In the genomic region with DNA sequence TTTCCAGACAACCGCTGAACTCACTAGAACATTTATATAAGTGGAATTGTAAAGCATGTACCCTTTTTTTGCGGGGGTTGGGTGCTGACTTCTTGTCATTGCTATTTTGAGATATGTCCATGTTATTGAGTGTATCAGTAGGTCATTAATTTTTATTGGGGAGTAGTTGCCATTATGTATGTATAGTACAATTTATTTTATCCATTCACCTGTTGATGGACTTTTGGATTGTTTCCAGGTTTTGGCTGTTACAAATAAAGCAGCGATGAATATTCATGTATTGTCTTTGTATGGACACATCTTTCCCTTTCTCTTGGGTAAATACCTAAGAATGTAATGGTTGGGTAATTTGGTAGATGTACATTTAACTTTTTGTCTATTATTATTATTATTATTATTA, we compare ENCODE assay signal across 16 cellular contexts. TPM values are rescaled to one million over a fixed set of nuclear protein-coding genes. Genes with fewer than 3 reads are reported as not detected.
A peak's percentile ranks its signal among the peaks of the same experiment; 100 is the strongest.
DNase-seq lines count a peak whose midpoint lies in the region; ATAC-seq and TF ChIP-seq lines count a peak whose summit lies in the region.
"Had no signal": no experiment of that assay in that cellular context is flagged by ENCODE, and none has a peak within 500 bp of the region (broad histone marks: within the 10 kb centered on the region; RNA-seq: fewer than 3 reads in every experiment).

No MANE protein-coding gene starts in this region.

- H3K9me3 ChIP-seq in CD4-positive, CD25-positive, alpha-beta regulatory T cell (ENCODE audit: control insufficient read depth in 2 of 2, low read length in 2 of 2), result no peaks in the 10 kb centered on the region
- H3K9me3 ChIP-seq in psoas muscle, result no peaks in the 10 kb centered on the region

- DNase-seq in activated naive CD4-positive, alpha-beta T cell treated with anti-CD3 and anti-CD28 coated beads for 36 hours, result no peak
- no peak for DNase-seq in CD4-positive, CD25-positive, alpha-beta regulatory T cell
- DNase-seq in central memory CD8-positive, alpha-beta T cell (ENCODE audit: low spot score in 2 of 2), result no peak
- DNase-seq in psoas muscle (no peak), KBM-7 (no peak), epidermal melanocyte (ENCODE audit: insufficient read length, low spot score) (no peak)
- DNase-seq in activated CD8-positive, alpha-beta T cell treated with anti-CD3 and anti-CD28 coated beads, Interleukin-2, amount 10 ng/mL, durations not matched to agents 7 days and 5 days, result no peak
- DNase-seq: 8988T, AML-193, C1 segment of cervical spinal cord, DMS53, GF-D8, GM23248, IMR-90 had no signal

- H3K4me1 Mint-ChIP-seq in activated naive CD4-positive, alpha-beta T cell treated with anti-CD3 and anti-CD28 coated beads, Interleukin-2, amount 50 U/mL, for 24 hours, result peaks cover 90% of the 10 kb centered on the region
- H3K4me1 Mint-ChIP-seq in activated naive CD4-positive, alpha-beta T cell treated with anti-CD3 and anti-CD28 coated beads for 36 hours (ENCODE audit: low read depth), result peaks cover 77% of the 10 kb centered on the region
- peaks cover 34 to 86% (median 65%) of the 10 kb centered on the region in 4 donors for H3K4me1 Mint-ChIP-seq in CD4-positive, CD25-positive, alpha-beta regulatory T cell
- peaks cover 71% of the 10 kb centered on the region for H3K4me1 Mint-ChIP-seq in central memory CD8-positive, alpha-beta T cell
- peaks cover 54% of the 10 kb centered on the region for H3K4me1 Mint-ChIP-seq in activated CD8-positive, alpha-beta T cell treated with anti-CD3 and anti-CD28 coated beads, Interleukin-2, amount 10 ng/mL, durations not matched to agents 7 days and 5 days (ENCODE audit: low read depth)

- no peaks in the 10 kb centered on the region for H3K27me3 Mint-ChIP-seq in activated naive CD4-positive, alpha-beta T cell treated with anti-CD3 and anti-CD28 coated beads, Interleukin-2, amount 50 U/mL, for 24 hours
- H3K27me3 Mint-ChIP-seq in activated naive CD4-positive, alpha-beta T cell treated with anti-CD3 and anti-CD28 coated beads for 36 hours (ENCODE audit: low read depth), result no peaks in the 10 kb centered on the region
- H3K27me3 Mint-ChIP-seq in CD4-positive, CD25-positive, alpha-beta regulatory T cell, result no peaks in the 10 kb centered on the region
- no peaks in the 10 kb centered on the region for H3K27me3 Mint-ChIP-seq in central memory CD8-positive, alpha-beta T cell
- no peaks in the 10 kb centered on the region for H3K27me3 Mint-ChIP-seq in activated CD8-positive, alpha-beta T cell treated with anti-CD3 and anti-CD28 coated beads, Interleukin-2, amount 10 ng/mL, durations not matched to agents 7 days and 5 days (ENCODE audit: low read depth)

- peaks cover 8% of the 10 kb centered on the region for H3K36me3 Mint-ChIP-seq in activated naive CD4-positive, alpha-beta T cell treated with anti-CD3 and anti-CD28 coated beads, Interleukin-2, amount 50 U/mL, for 24 hours
- peaks cover 3% of the 10 kb centered on the region for H3K36me3 Mint-ChIP-seq in activated naive CD4-positive, alpha-beta T cell treated with anti-CD3 and anti-CD28 coated beads for 36 hours (ENCODE audit: low read depth)
- no peaks in the 10 kb centered on the region for H3K36me3 Mint-ChIP-seq in CD4-positive, CD25-positive, alpha-beta regulatory T cell
- H3K36me3 Mint-ChIP-seq in central memory CD8-positive, alpha-beta T cell (ENCODE audit: insufficient read depth), result peaks cover 13% of the 10 kb centered on the region
- H3K36me3 Mint-ChIP-seq in activated CD8-positive, alpha-beta T cell treated with anti-CD3 and anti-CD28 coated beads, Interleukin-2, amount 10 ng/mL, durations not matched to agents 7 days and 5 days (ENCODE audit: low read depth), result peaks cover 48% of the 10 kb centered on the region

- no peaks in the 10 kb centered on the region for H3K27me3 ChIP-seq in CD4-positive, CD25-positive, alpha-beta regulatory T cell (ENCODE audit: control insufficient read depth, insufficient read depth, low read length)
- no peaks in the 10 kb centered on the region for H3K27me3 ChIP-seq in psoas muscle (ENCODE audit: insufficient read depth in 3 of 3, low read length in 2 of 3)

- POLR2A ChIA-PET in activated CD8-positive, alpha-beta T cell treated with anti-CD3 and anti-CD28 coated beads, Interleukin-2, amount 10 ng/mL, durations not matched to agents 7 days and 5 days (lab: Charles Lee), result no interaction called here

- H3K4me3 ChIP-seq in CD4-positive, CD25-positive, alpha-beta regulatory T cell (ENCODE audit: low read depth, low read length), result no peak overlapping the region
- H3K4me3 ChIP-seq in psoas muscle, result no peak overlapping the region
- H3K4me3 ChIP-seq: GM23248 had no signal

- H3K9me3 Mint-ChIP-seq in activated naive CD4-positive, alpha-beta T cell treated with anti-CD3 and anti-CD28 coated beads, Interleukin-2, amount 50 U/mL, for 24 hours, result no peaks in the 10 kb centered on the region
- no peaks in the 10 kb centered on the region for H3K9me3 Mint-ChIP-seq in activated naive CD4-positive, alpha-beta T cell treated with anti-CD3 and anti-CD28 coated beads for 36 hours
- H3K9me3 Mint-ChIP-seq in CD4-positive, CD25-positive, alpha-beta regulatory T cell, result no peaks in the 10 kb centered on the region
- H3K9me3 Mint-ChIP-seq in central memory CD8-positive, alpha-beta T cell, result no peaks in the 10 kb centered on the region
- no peaks in the 10 kb centered on the region for H3K9me3 Mint-ChIP-seq in activated CD8-positive, alpha-beta T cell treated with anti-CD3 and anti-CD28 coated beads, Interleukin-2, amount 10 ng/mL, durations not matched to agents 7 days and 5 days (ENCODE audit: insufficient read depth)

- H3K27ac ChIP-seq in CD4-positive, CD25-positive, alpha-beta regulatory T cell (ENCODE audit: insufficient read depth, low read length, poor library complexity, severe bottlenecking), result no peak overlapping the region
- peak overlapping the region; percentile 19 for H3K27ac ChIP-seq in psoas muscle
- H3K27ac ChIP-seq: GM23248 had no signal

- no peak overlapping the region for H3K4me3 Mint-ChIP-seq in activated naive CD4-positive, alpha-beta T cell treated with anti-CD3 and anti-CD28 coated beads, Interleukin-2, amount 50 U/mL, for 24 hours
- no peak overlapping the region for H3K4me3 Mint-ChIP-seq in activated naive CD4-positive, alpha-beta T cell treated with anti-CD3 and anti-CD28 coated beads for 36 hours
- H3K4me3 Mint-ChIP-seq in CD4-positive, CD25-positive, alpha-beta regulatory T cell, result peak overlapping the region in 1 of 4 donors; percentile 51
- H3K4me3 Mint-ChIP-seq in central memory CD8-positive, alpha-beta T cell, result peak overlapping the region; percentile 5
- H3K4me3 Mint-ChIP-seq in activated CD8-positive, alpha-beta T cell treated with anti-CD3 and anti-CD28 coated beads, Interleukin-2, amount 10 ng/mL, durations not matched to agents 7 days and 5 days, result no peak overlapping the region

- TF ChIP-seq CTCF in psoas muscle (IDR thresholded peaks at IDR 0.05), result no peak

- intact Hi-C loops in activated naive CD4-positive, alpha-beta T cell treated with anti-CD3 and anti-CD28 coated beads for 36 hours (cut with micrococcal nuclease), result no loop called here
- intact Hi-C loops in psoas muscle (cut with DNase I), result loop anchor here in 1 of 2 donors (5.0 kb wide), 1 partner anchor 129 kb away; no protein-coding TSS in a partner anchor

- peak overlapping the region; percentile 56 for H3K27ac Mint-ChIP-seq in activated naive CD4-positive, alpha-beta T cell treated with anti-CD3 and anti-CD28 coated beads, Interleukin-2, amount 50 U/mL, for 24 hours
- H3K27ac Mint-ChIP-seq in activated naive CD4-positive, alpha-beta T cell treated with anti-CD3 and anti-CD28 coated beads for 36 hours, result no peak overlapping the region
- peak overlapping the region in 2 of 3 donors; percentile 1 to 2 for H3K27ac Mint-ChIP-seq in CD4-positive, CD25-positive, alpha-beta regulatory T cell
- H3K27ac Mint-ChIP-seq in central memory CD8-positive, alpha-beta T cell (ENCODE audit: low read depth), result no peak overlapping the region
- H3K27ac Mint-ChIP-seq in activated CD8-positive, alpha-beta T cell treated with anti-CD3 and anti-CD28 coated beads, Interleukin-2, amount 10 ng/mL, durations not matched to agents 7 days and 5 days, result no peak overlapping the region

- in situ Hi-C loops in KBM-7 (cut with MboI; ENCODE audit: low pct_unique_long_range_greater_than_20kb, low sequenced_read_pairs), result no loop called here

- 88 to 94% (median 93%) methylated on average over 3 of the region's 3 CpGs for WGBS in psoas muscle, 3 donors

- peaks cover 3% of the 10 kb centered on the region for H3K36me3 ChIP-seq in CD4-positive, CD25-positive, alpha-beta regulatory T cell (ENCODE audit: control insufficient read depth, insufficient read depth, low read length)
- peaks cover 0 to 7% of the 10 kb centered on the region in 2 donors for H3K36me3 ChIP-seq in psoas muscle (ENCODE audit: insufficient read depth in 1 of 2, low read depth in 1 of 2)

- ATAC-seq in CD4-positive, CD25-positive, alpha-beta regulatory T cell (ENCODE audit: low read depth in 2 of 2), result no peak
- ATAC-seq in central memory CD8-positive, alpha-beta T cell (replicated peaks; ENCODE audit: extremely low read depth, poor library complexity, severe bottlenecking), result no peak
- no peak for ATAC-seq in psoas muscle
- ATAC-seq in activated CD8-positive, alpha-beta T cell treated with anti-CD3 and anti-CD28 coated beads, Interleukin-2, amount 10 ng/mL, durations not matched to agents 7 days and 5 days, result no peak
- ATAC-seq: HCT116 had no signal

- peaks cover 63% of the 10 kb centered on the region for H3K4me1 ChIP-seq in CD4-positive, CD25-positive, alpha-beta regulatory T cell (ENCODE audit: control insufficient read depth, insufficient read depth, low read length, poor library complexity, severe bottlenecking)
- peaks cover 67% of the 10 kb centered on the region for H3K4me1 ChIP-seq in psoas muscle

- CTCF ChIA-PET in activated naive CD4-positive, alpha-beta T cell treated with anti-CD3 and anti-CD28 coated beads for 36 hours (lab: Charles Lee), result interaction anchor here (0.8 kb wide), 1 partner anchor 124 kb away, joined by 4 read pairs; no protein-coding TSS in a partner anchor
- CTCF ChIA-PET in activated CD8-positive, alpha-beta T cell treated with anti-CD3 and anti-CD28 coated beads, Interleukin-2, amount 10 ng/mL, durations not matched to agents 7 days and 5 days (lab: Charles Lee), result interaction anchor here (1.1 to 6.1 kb wide), 2 partner anchors 21 to 68 kb away, joined by 3 to 40 read pairs; no protein-coding TSS in a partner anchor

RNA-seq across cellular contexts. Expression of gene NFATC3, which starts 12.7 kb away (rescaled TPM):
- total RNA-seq in activated naive CD4-positive, alpha-beta T cell treated with anti-CD3 and anti-CD28 coated beads for 36 hours, result 10 to 100 TPM; 49.1 to 50.3 TPM
- total RNA-seq in CD4-positive, CD25-positive, alpha-beta regulatory T cell, result 115 TPM
- polyA plus RNA-seq in CD4-positive, CD25-positive, alpha-beta regulatory T cell, result 10 to 100 TPM; 52.0 to 67.5 (median 56.6) TPM
- total RNA-seq in psoas muscle, result 10 to 100 TPM; 40.8 to 53.5 (median 44.0) TPM
- 10 to 100 TPM in 2 of 3 donors, 1 to 10 TPM in 1; 9.8 to 43.1 (median 17.3) TPM for polyA plus RNA-seq in psoas muscle
- 100 to 1,000 TPM; 166 to 169 TPM for total RNA-seq in activated CD8-positive, alpha-beta T cell treated with anti-CD3 and anti-CD28 coated beads, Interleukin-2, amount 10 ng/mL, durations not matched to agents 7 days and 5 days

Comparison
In these comparisons a context has a peak if more than half of its experiments do, and no peak if none do; other contexts are left out.
1. H3K27ac Mint-ChIP-seq: peak in activated naive CD4-positive, alpha-beta T cell treated with anti-CD3 and anti-CD28 coated beads, Interleukin-2, amount 50 U/mL, for 24 hours (single experiment) and CD4-positive, CD25-positive, alpha-beta regulatory T cell (2 of 3); none in activated naive CD4-positive, alpha-beta T cell treated with anti-CD3 and anti-CD28 coated beads for 36 hours (single experiment), central memory CD8-positive, alpha-beta T cell (single experiment) and activated CD8-positive, alpha-beta T cell treated with anti-CD3 and anti-CD28 coated beads, Interleukin-2, amount 10 ng/mL, durations not matched to agents 7 days and 5 days (single experiment).